8 cellular contexts compared by ENCODE assay signal in genomic region chr6:39114707-39115599, GRCh38. TPM values are rescaled to one million over a fixed set of nuclear protein-coding genes. Genes with fewer than 3 reads are reported as not detected.
DNase-seq lines count a peak whose midpoint lies in the region; ATAC-seq, FAIRE-seq and TF ChIP-seq lines count a peak whose summit lies in the region.

Gene SAYSD1, minus strand, starts transcription at chr6:39115186. Its CDS starts 97 bp downstream, at chr6:39115089.

- H3K4me3 ChIP-seq in BE2C (ENCODE audit: low read depth, low read length): peak within 1 kb of the TSS; percentile 85

- DNase-seq in BE2C (peak; percentile 96), GM19239 (ENCODE audit: insufficient read length, low spot score) (peak; percentile 76), NCI-H524 treated with DMSO at 0.1 percent for 48 hours (lab: John Stamatoyannopoulos, UW) (peak; percentile 77), kidney tubule cell (ENCODE audit: low spot score) (peak; percentile 94)
- peak; percentile 90 to 94 for DNase-seq in activated CD4-positive, alpha-beta T cell treated with anti-CD3 and anti-CD28 coated beads for 4 hours
- peak; percentile 82 to 90 for DNase-seq in stimulated activated CD4-positive, alpha-beta T cell treated with anti-CD3 and anti-CD28 coated beads, Interleukin-1b, Interleukin-23, amount 100 ng/mL, for 1 hour (ENCODE audit: low read depth in 2 of 2)

- peak; percentile 90 for ATAC-seq in HG03442 (IDR thresholded peaks at IDR 0.05; ENCODE audit: unreplicated experiment)

- H3K4me1 ChIP-seq in BE2C: peaks cover 3% of the 10 kb centered on the region; the same call in 1 of the 2 replicates

- FAIRE-seq in GM19239 (lab: Jason Lieb, UNC): peak; percentile 95

- H3K27me3 ChIP-seq in BE2C: no peaks in the 10 kb centered on the region

- H3K27ac ChIP-seq in cingulate gyrus (ENCODE audit: low read depth, low read length): peak within 1 kb of the TSS; percentile 91

- no peak for TF ChIP-seq CTCF in BE2C (IDR thresholded peaks at IDR 0.05; ENCODE audit: low read depth, low read length)

- H3K9me3 ChIP-seq in BE2C: no peaks in the 10 kb centered on the region

- H3K36me3 ChIP-seq in BE2C: no peaks in the 10 kb centered on the region

RNA-seq across cellular contexts. Expression of gene SAYSD1, which starts in this region (rescaled TPM):
- 2.3 TPM for polyA plus RNA-seq in BE2C (2012; ENCODE audit: insufficient read depth, insufficient read length, low read depth)

Comparison
In these comparisons a context has a peak if more than half of its experiments do, and no peak if none do; other contexts are left out.
1. Peak in every context shown above with its lines: DNase-seq, ATAC-seq, H3K4me3 ChIP-seq and H3K27ac ChIP-seq.